ENCODE assay signal across 1 cellular context in genomic region chr2:10120158-10120937, GRCh38.
TF ChIP-seq lines count a peak whose summit lies in the region.

No MANE protein-coding gene starts in this region.

TF ChIP-seq in GM23338, 12 proteins besides CTCF, POLR2A, EP300 and RAD21:
- TF ChIP-seq ZNF331 (CRISPR knock-in tag; IDR thresholded peaks at IDR 0.05; ENCODE audit: low read depth) (no peak), EZH2 (IDR thresholded peaks at IDR 0.05; ENCODE audit: low read depth, unreplicated experiment) (no peak), ETS1 (IDR thresholded peaks at IDR 0.05) (no peak; the same call in 1 of the 2 replicates), POLR2AphosphoS5 (IDR thresholded peaks at IDR 0.05; ENCODE audit: low read depth) (peak; percentile 88), ZNF114 (CRISPR knock-in tag; IDR thresholded peaks at IDR 0.05) (no peak), EZH2phosphoT487 (IDR thresholded peaks at IDR 0.05; ENCODE audit: unreplicated experiment) (no peak), CREB1 (CRISPR knock-in tag; IDR thresholded peaks at IDR 0.05; ENCODE audit: low read depth) (peak; percentile 10; the same call in 1 of the 2 replicates), JUNB (IDR thresholded peaks at IDR 0.05; ENCODE audit: unreplicated experiment) (no peak), ZNF462 (CRISPR knock-in tag; IDR thresholded peaks at IDR 0.05) (no peak), REST (IDR thresholded peaks at IDR 0.05; ENCODE audit: unreplicated experiment) (no peak), STAT1 (IDR thresholded peaks at IDR 0.05; ENCODE audit: unreplicated experiment) (no peak), NANOG (IDR thresholded peaks at IDR 0.05; ENCODE audit: borderline replicate concordance) (no peak)
